19 cellular contexts compared by ENCODE assay signal in the genomic region with DNA sequence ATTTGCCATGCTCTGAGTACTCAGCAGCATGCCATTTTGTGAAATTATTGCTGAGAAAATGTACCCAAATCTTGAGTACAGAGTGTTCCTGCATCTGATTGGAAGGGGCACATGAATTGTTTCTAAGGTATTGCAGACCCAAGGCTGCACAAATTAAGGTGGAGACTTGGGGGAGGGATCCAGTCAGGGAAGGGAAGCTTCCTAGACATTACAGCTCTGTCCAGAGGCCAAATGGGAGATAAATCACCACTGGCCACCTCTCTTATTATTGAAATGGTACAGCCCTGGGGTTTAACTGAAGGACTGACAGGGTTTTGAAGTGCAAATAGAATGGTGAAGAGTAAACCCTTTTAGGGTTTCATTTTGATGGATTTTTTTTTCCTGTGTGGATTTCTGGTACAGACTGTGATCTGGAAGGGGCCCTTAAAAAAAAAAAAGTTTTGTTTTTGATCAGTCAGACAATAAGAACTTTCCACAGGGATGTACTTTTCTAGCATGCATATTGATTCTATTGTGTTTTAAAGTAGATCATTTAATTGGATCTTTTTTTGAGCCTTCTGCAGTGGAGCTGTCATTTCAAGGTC.
DNase-seq lines count a peak whose midpoint lies in the region; ATAC-seq, FAIRE-seq and TF ChIP-seq lines count a peak whose summit lies in the region.
"Had no signal": no experiment of that assay in that cellular context is flagged by ENCODE, and none has a peak within 500 bp of the region (broad histone marks: within the 10 kb centered on the region; RNA-seq: fewer than 3 reads in every experiment).

No MANE protein-coding gene starts in this region.

- peak overlapping the region; percentile 53 for H3K27ac Mint-ChIP-seq in astrocyte (ENCODE audit: unreplicated experiment)
- H3K27ac Mint-ChIP-seq in nephron progenitor cell: peak overlapping the region; percentile 98
- H3K27ac Mint-ChIP-seq: memory B cell; stimulated activated naive CD8-positive, alpha-beta T cell treated with anti-CD3 and anti-CD28 coated beads, Interleukin-15, Interleukin-2, amounts not matched to agents 100 ng/mL and 50 ng/mL, for 24 hours had no signal

- no peak overlapping the region for H3K4me2 ChIP-seq in astrocyte (ENCODE audit: low read length)

- no peaks in the 10 kb centered on the region for H3K27me3 Mint-ChIP-seq in astrocyte (ENCODE audit: low read depth, unreplicated experiment)
- H3K27me3 Mint-ChIP-seq in nephron progenitor cell (ENCODE audit: low read depth, poor library complexity): peaks cover 3% of the 10 kb centered on the region
- H3K27me3 Mint-ChIP-seq: memory B cell had no signal

- no peak overlapping the region for H3K27ac ChIP-seq in astrocyte (ENCODE audit: low read depth, low read length)
- H3K27ac ChIP-seq in suprapubic skin: no peak overlapping the region
- H3K27ac ChIP-seq: body of pancreas had no signal

- H3K9ac ChIP-seq in astrocyte (ENCODE audit: low read length): no peak overlapping the region

- H3K36me3 ChIP-seq in astrocyte (ENCODE audit: insufficient read depth, low read length) (no peaks in the 10 kb centered on the region), suprapubic skin (no peaks in the 10 kb centered on the region)
- H3K36me3 ChIP-seq: BE2C had no signal

- H3K4me3 Mint-ChIP-seq in astrocyte (ENCODE audit: unreplicated experiment) (no peak overlapping the region), nephron progenitor cell (peak overlapping the region; percentile 84)
- H3K4me3 Mint-ChIP-seq: H9; memory B cell; stimulated activated naive CD8-positive, alpha-beta T cell treated with anti-CD3 and anti-CD28 coated beads, Interleukin-15, Interleukin-2, amounts not matched to agents 100 ng/mL and 50 ng/mL, for 24 hours had no signal

- no peaks in the 10 kb centered on the region for H3K79me2 ChIP-seq in astrocyte (ENCODE audit: insufficient read depth, low read length)

- H3K4me1 ChIP-seq in astrocyte (ENCODE audit: insufficient read depth, low read length) (no peaks in the 10 kb centered on the region), suprapubic skin (no peaks in the 10 kb centered on the region)
- H3K4me1 ChIP-seq: BE2C, body of pancreas had no signal

- H3K4me1 Mint-ChIP-seq in astrocyte (ENCODE audit: low read depth, unreplicated experiment) (peaks cover 6% of the 10 kb centered on the region), nephron progenitor cell (peaks cover 11% of the 10 kb centered on the region)
- H3K4me1 Mint-ChIP-seq: memory B cell had no signal

- ATAC-seq in HG03280 (IDR thresholded peaks at IDR 0.05; ENCODE audit: unreplicated experiment): no peak
- ATAC-seq: body of pancreas had no signal

- no peaks in the 10 kb centered on the region for H4K20me1 ChIP-seq in astrocyte (ENCODE audit: insufficient read depth, low read length)

- no peak for TF ChIP-seq POLR2A in suprapubic skin (IDR thresholded peaks at IDR 0.05)

- peak; percentile 51 for FAIRE-seq in G401.6 (lab: Jason Lieb, UNC)
- FAIRE-seq in astrocyte (lab: Jason Lieb, UNC): no peak
- no peak for FAIRE-seq in frontal cortex (lab: Jason Lieb, UNC)

- no peak for TF ChIP-seq EP300 in suprapubic skin (IDR thresholded peaks at IDR 0.05)

- no peak overlapping the region for H3K4me3 ChIP-seq in astrocyte (ENCODE audit: insufficient read depth, low read depth, low read length)
- no peak overlapping the region for H3K4me3 ChIP-seq in suprapubic skin
- H3K4me3 ChIP-seq: body of pancreas had no signal

- H2AFZ ChIP-seq in astrocyte (ENCODE audit: low read depth, low read length): no peak overlapping the region

- H3K27me3 ChIP-seq in astrocyte (ENCODE audit: insufficient read depth, low read length) (no peaks in the 10 kb centered on the region), suprapubic skin (peaks cover 4% of the 10 kb centered on the region)
- H3K27me3 ChIP-seq: BE2C, body of pancreas had no signal

- peak; percentile 23 for DNase-seq in HuH-7 (ENCODE audit: low spot score)
- no peak for DNase-seq in astrocyte (ENCODE audit: low read depth)
- DNase-seq in nephron progenitor cell: peak; percentile 24
- DNase-seq in suprapubic skin (ENCODE audit: low spot score in 2 of 2): no peak
- no peak for DNase-seq in frontal cortex (ENCODE audit: low spot score in 2 of 2)
- DNase-seq in SKM-1 (lab: John Stamatoyannopoulos, UW; ENCODE audit: unreplicated experiment): no peak
- DNase-seq: activated CD4-positive, CD25-positive, alpha-beta regulatory T cell treated with anti-CD3 and anti-CD28 coated beads, Interleukin-2, amount 50 U/mL, for 72 hours; BE2C; body of pancreas; DMS53; H9; KG1; NCI-H1694; NCI-H526 treated with DMSO at 0.1 percent for 48 hours; RPMI8226 had no signal

- no peak for TF ChIP-seq CTCF in astrocyte (IDR thresholded peaks at IDR 0.05; ENCODE audit: insufficient read depth, low read depth, low read length)
- TF ChIP-seq CTCF in nephron progenitor cell (IDR thresholded peaks at IDR 0.05): no peak
- no peak for TF ChIP-seq CTCF in suprapubic skin (IDR thresholded peaks at IDR 0.05)

- H3K9me3 ChIP-seq in astrocyte (ENCODE audit: insufficient read depth, low read depth, low read length): no peaks in the 10 kb centered on the region
- no peaks in the 10 kb centered on the region for H3K9me3 ChIP-seq in suprapubic skin
- H3K9me3 ChIP-seq: BE2C, body of pancreas had no signal

- H3K36me3 Mint-ChIP-seq in astrocyte (ENCODE audit: low read depth, unreplicated experiment) (no peaks in the 10 kb centered on the region), nephron progenitor cell (ENCODE audit: low read depth) (peaks cover 26% of the 10 kb centered on the region)
- H3K36me3 Mint-ChIP-seq: memory B cell had no signal

- H3K9me3 Mint-ChIP-seq in astrocyte (ENCODE audit: unreplicated experiment) (no peaks in the 10 kb centered on the region), nephron progenitor cell (peaks cover 22% of the 10 kb centered on the region)
- H3K9me3 Mint-ChIP-seq: H9; memory B cell; stimulated activated naive CD8-positive, alpha-beta T cell treated with anti-CD3 and anti-CD28 coated beads, Interleukin-15, Interleukin-2, amounts not matched to agents 100 ng/mL and 50 ng/mL, for 24 hours had no signal

Comparison
In these comparisons a context has a peak if more than half of its experiments do, and no peak if none do; other contexts are left out.
1. DNase-seq: peak in HuH-7 (single experiment) and nephron progenitor cell (single experiment); none in astrocyte (single experiment), suprapubic skin (0 of 2), frontal cortex (0 of 2) and SKM-1 (single experiment).